Comparison of ENCODE assay signal across 22 cellular contexts in genomic region chr1:164723296-164723731, GRCh38.
DNase-seq lines count a peak whose midpoint lies in the region; ATAC-seq and TF ChIP-seq lines count a peak whose summit lies in the region.
"Had no signal": no experiment of that assay in that cellular context is flagged by ENCODE, and none has a peak within 500 bp of the region (broad histone marks: within the 10 kb centered on the region; RNA-seq: fewer than 3 reads in every experiment).

No MANE protein-coding gene starts in this region.

- peak; percentile 35 to 63 for ATAC-seq in right cardiac atrium
- ATAC-seq in gastrocnemius medialis: peak; percentile 42 to 51
- no peak for ATAC-seq in GM21825 (IDR thresholded peaks at IDR 0.05; ENCODE audit: unreplicated experiment)
- ATAC-seq: HCT116; HepG2; Panc1; stimulated activated naive B cell treated with anti-CD40 and anti-IgM and Interleukin-4, amounts not matched to agents 10 μg/mL and 1 μg/mL and 100 μg/mL, for 72 hours had no signal

- intact Hi-C loops in right cardiac atrium (cut with DNase I): no loop called here
- intact Hi-C loops in gastrocnemius medialis (cut with DNase I; ENCODE audit: low total_unique reads): no loop called here

- H3K36me3 ChIP-seq in gastrocnemius medialis: no peaks in the 10 kb centered on the region
- H3K36me3 ChIP-seq: cardiac muscle cell, SJSA1, tibial artery, WERI-Rb-1 had no signal

- H3K27me3 ChIP-seq in right cardiac atrium (ENCODE audit: control insufficient read depth, insufficient read depth) (no peaks in the 10 kb centered on the region), gastrocnemius medialis (no peaks in the 10 kb centered on the region)
- H3K27me3 ChIP-seq: cardiac muscle cell, SJSA1, tibial artery had no signal

- no peak overlapping the region for H3K27ac ChIP-seq in right cardiac atrium (ENCODE audit: low read length)
- H3K27ac ChIP-seq in gastrocnemius medialis: peak overlapping the region in 2 of 4 donors; percentile 55 to 56
- H3K27ac ChIP-seq: SJSA1, WERI-Rb-1 had no signal

- in situ Hi-C loops in gastrocnemius medialis (cut with MboI; ENCODE audit: low sequenced_read_pairs in 4 of 4): no loop called here

- H3K4me1 ChIP-seq in right cardiac atrium (ENCODE audit: control insufficient read depth, insufficient read depth, low read length): peaks cover 19% of the 10 kb centered on the region
- H3K4me1 ChIP-seq in gastrocnemius medialis: peaks cover 66 to 79% of the 10 kb centered on the region in 2 donors

- no peak for TF ChIP-seq POLR2A in gastrocnemius medialis (IDR thresholded peaks at IDR 0.05)

- no peak overlapping the region for H3K4me3 ChIP-seq in right cardiac atrium (ENCODE audit: low read length)
- no peak overlapping the region for H3K4me3 ChIP-seq in gastrocnemius medialis
- H3K4me3 ChIP-seq: cardiac muscle cell, SJSA1, tibial artery had no signal

- WGBS in right cardiac atrium: 74% methylated on average over 8 of the region's 8 CpGs

- no peaks in the 10 kb centered on the region for H3K9me3 ChIP-seq in right cardiac atrium (ENCODE audit: control insufficient read depth, low read length)
- H3K9me3 ChIP-seq in gastrocnemius medialis: no peaks in the 10 kb centered on the region
- H3K9me3 ChIP-seq: SJSA1, tibial artery had no signal

- DNase-seq in DMS 273 treated with DMSO at 0.1 percent for 48 hours (lab: John Stamatoyannopoulos, UW): peak; percentile 72
- peak; percentile 57 for DNase-seq in NCI-H69 (lab: John Stamatoyannopoulos, UW)
- DNase-seq in right cardiac atrium: peak in 1 of 3 donors; percentile 57
- no peak for DNase-seq in gastrocnemius medialis
- DNase-seq in NCI-H1436 treated with DMSO at 0.1 percent for 48 hours (lab: John Stamatoyannopoulos, UW): no peak
- DNase-seq in NCI-H2227 (lab: John Stamatoyannopoulos, UW; ENCODE audit: unreplicated experiment): no peak
- DNase-seq in activated CD4-positive, CD25-positive, alpha-beta regulatory T cell (lab: John Stamatoyannopoulos, UW): no peak
- DNase-seq: activated CD4-positive, alpha-beta T cell treated with anti-CD3 and anti-CD28 coated beads, Interleukin-2, amount 50 U/mL, for 4 hours; activated effector memory CD4-positive, alpha-beta T cell treated with anti-CD3 and anti-CD28 coated beads, Interleukin-2, amount 50 U/mL, for 16 hours; islet precursor cell; mammary epithelial cell; NCI-H1417 treated with DMSO at 0.1 percent for 48 hours; stimulated activated CD4-positive, alpha-beta T cell treated with anti-CD3 and anti-CD28 coated beads, Interleukin-2, amount 100 ng/mL, for 24 hours; stimulated activated naive B cell treated with anti-CD40 and anti-IgM and Interleukin-4, amounts not matched to agents 10 μg/mL and 1 μg/mL and 100 μg/mL, for 72 hours; tibial artery; WERI-Rb-1 had no signal

- TF ChIP-seq CTCF in gastrocnemius medialis (IDR thresholded peaks at IDR 0.05 in 4 of 5, conservative IDR thresholded peaks at IDR 0.05 in 1 of 5): no peak

Comparison
In these comparisons a context has a peak if more than half of its experiments do, and no peak if none do; other contexts are left out.
1. DNase-seq: peak in DMS 273 treated with DMSO at 0.1 percent for 48 hours (single experiment) and NCI-H69 (single experiment); none in gastrocnemius medialis (0 of 2), NCI-H1436 treated with DMSO at 0.1 percent for 48 hours (single experiment), NCI-H2227 (single experiment) and activated CD4-positive, CD25-positive, alpha-beta regulatory T cell (0 of 4).